In the genomic region with DNA sequence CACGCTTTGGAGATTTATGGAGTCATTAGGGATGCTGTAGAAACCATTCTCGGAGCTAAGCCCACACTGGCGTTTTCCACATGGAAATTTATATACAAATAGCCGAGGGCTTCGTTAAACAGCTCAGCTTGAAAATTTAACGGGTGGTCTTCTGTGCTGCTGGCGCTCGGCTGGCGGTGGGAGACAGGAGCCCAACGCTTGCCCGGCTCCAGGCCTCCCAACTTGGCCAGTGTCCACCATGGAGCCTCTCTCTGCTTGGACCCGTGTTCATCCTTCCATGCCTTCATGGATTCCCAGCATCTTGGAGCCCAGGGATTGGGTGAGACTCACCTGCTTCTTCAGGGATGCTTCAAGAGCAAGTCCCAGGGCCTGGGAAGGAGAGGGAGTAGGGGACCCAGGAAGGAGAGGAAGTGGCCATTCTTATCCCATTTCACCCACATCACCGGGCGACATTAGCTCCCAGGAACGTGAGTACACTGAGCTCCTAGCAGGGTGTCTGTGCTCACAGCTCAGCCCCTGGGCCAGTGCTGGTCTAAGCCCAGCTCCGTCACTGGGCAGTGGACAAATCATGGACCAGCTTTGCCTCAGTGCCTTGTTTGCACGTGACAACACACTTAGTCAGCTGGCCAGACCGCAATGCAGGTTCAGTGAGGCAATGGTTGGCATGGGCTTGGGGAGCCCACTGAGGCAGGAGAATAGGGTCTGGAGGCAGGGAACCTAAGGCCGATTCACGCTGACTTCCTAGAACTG, we compare ENCODE assay signal across 24 cellular contexts.
"Had no signal": no experiment of that assay in that cellular context is flagged by ENCODE, and none has a peak within 500 bp of the region (broad histone marks: within the 10 kb centered on the region; RNA-seq: fewer than 3 reads in every experiment).

No MANE protein-coding gene starts in this region.

- H3K4me1 Mint-ChIP-seq: activated CD4-positive, alpha-beta T cell treated with anti-CD3 and anti-CD28 coated beads for 36 hours; memory B cell; naive thymus-derived CD8-positive, alpha-beta T cell; stimulated activated naive B cell treated with anti-CD40 and anti-IgM and Interleukin-4, amounts not matched to agents 10 μg/mL and 1 μg/mL and 100 μg/mL, for 72 hours; WTC11 had no signal

- DNase-seq: activated CD4-positive, alpha-beta T cell treated with anti-CD3 and anti-CD28 coated beads for 36 hours; activated gamma-delta T cell treated with Interleukin-2 at 50 U/mL for 16 hours; activated naive CD4-positive, alpha-beta T cell treated with anti-CD3 and anti-CD28 coated beads, Interleukin-2, amount 50 U/mL, for 16 hours; activated T-cell treated with anti-CD3 and anti-CD28 coated beads for 4 hours; amniotic stem cell; brain microvascular endothelial cell; caudate nucleus; foreskin fibroblast; midbrain; naive thymus-derived CD8-positive, alpha-beta T cell; occipital lobe; stimulated activated CD4-positive, alpha-beta T cell treated with anti-CD3 and anti-CD28 coated beads, Interleukin-15, amount 100 ng/mL, for 24 hours; stimulated activated CD4-positive, alpha-beta T cell treated with anti-CD3 and anti-CD28 coated beads, Interleukin-2, amount 100 ng/mL, for 24 hours; stimulated activated naive B cell treated with anti-CD40 and anti-IgM and Interleukin-4, amounts not matched to agents 10 μg/mL and 1 μg/mL and 100 μg/mL, for 72 hours; stomach; T-helper 2 cell; thyroid gland had no signal

- FAIRE-seq: astrocyte had no signal

- H3K27me3 Mint-ChIP-seq: memory B cell; stimulated activated naive B cell treated with anti-CD40 and anti-IgM and Interleukin-4, amounts not matched to agents 10 μg/mL and 1 μg/mL and 100 μg/mL, for 72 hours had no signal

- H3K27ac Mint-ChIP-seq: activated CD4-positive, alpha-beta T cell treated with anti-CD3 and anti-CD28 coated beads for 36 hours; activated T-helper 1 cell treated with anti-CD3 and anti-CD28 coated beads, Interleukin-12 subunit alpha, Interleukin-12 subunit beta, Interleukin-2, Interleukin-4 antibody, amounts not matched to agents 30 ng/mL and 10 ng/mL and 1 ng/mL, durations not matched to agents 14 hours and 24 hours and 36 hours; memory B cell; naive thymus-derived CD8-positive, alpha-beta T cell; stimulated activated naive B cell treated with anti-CD40 and anti-IgM and Interleukin-4, amounts not matched to agents 10 μg/mL and 1 μg/mL and 100 μg/mL, for 72 hours; WTC11 had no signal

- H3K4me2 ChIP-seq: smooth muscle cell had no signal

- H3K36me3 ChIP-seq: brain microvascular endothelial cell, heart left ventricle, stomach, thyroid gland had no signal

- H3K4me3 Mint-ChIP-seq: activated CD4-positive, alpha-beta T cell treated with anti-CD3 and anti-CD28 coated beads for 36 hours; activated T-helper 1 cell treated with anti-CD3 and anti-CD28 coated beads, Interleukin-12 subunit alpha, Interleukin-12 subunit beta, Interleukin-2, Interleukin-4 antibody, amounts not matched to agents 30 ng/mL and 10 ng/mL and 1 ng/mL, durations not matched to agents 14 hours and 24 hours and 36 hours; memory B cell; naive thymus-derived CD8-positive, alpha-beta T cell; neural crest cell; stimulated activated naive B cell treated with anti-CD40 and anti-IgM and Interleukin-4, amounts not matched to agents 10 μg/mL and 1 μg/mL and 100 μg/mL, for 72 hours; WTC11 had no signal

- H3K4me1 ChIP-seq: heart left ventricle, stomach, thyroid gland had no signal

- H3K27me3 ChIP-seq: brain microvascular endothelial cell, thyroid gland had no signal

- H3K4me3 ChIP-seq: heart left ventricle, smooth muscle cell, stomach, thyroid gland had no signal

- H3K36me3 Mint-ChIP-seq: memory B cell; naive thymus-derived CD8-positive, alpha-beta T cell; stimulated activated naive B cell treated with anti-CD40 and anti-IgM and Interleukin-4, amounts not matched to agents 10 μg/mL and 1 μg/mL and 100 μg/mL, for 72 hours; WTC11 had no signal

- H3K27ac ChIP-seq: brain microvascular endothelial cell, heart left ventricle, stomach, thyroid gland had no signal

- H3K9me3 Mint-ChIP-seq: activated T-helper 1 cell treated with anti-CD3 and anti-CD28 coated beads, Interleukin-12 subunit alpha, Interleukin-12 subunit beta, Interleukin-2, Interleukin-4 antibody, amounts not matched to agents 30 ng/mL and 10 ng/mL and 1 ng/mL, durations not matched to agents 14 hours and 24 hours and 36 hours; memory B cell; naive thymus-derived CD8-positive, alpha-beta T cell; neural crest cell; stimulated activated naive B cell treated with anti-CD40 and anti-IgM and Interleukin-4, amounts not matched to agents 10 μg/mL and 1 μg/mL and 100 μg/mL, for 72 hours; WTC11 had no signal

- H3K9me3 ChIP-seq: heart left ventricle, thyroid gland had no signal
